ENCODE assay signal across 8 cellular contexts in the genomic region with DNA sequence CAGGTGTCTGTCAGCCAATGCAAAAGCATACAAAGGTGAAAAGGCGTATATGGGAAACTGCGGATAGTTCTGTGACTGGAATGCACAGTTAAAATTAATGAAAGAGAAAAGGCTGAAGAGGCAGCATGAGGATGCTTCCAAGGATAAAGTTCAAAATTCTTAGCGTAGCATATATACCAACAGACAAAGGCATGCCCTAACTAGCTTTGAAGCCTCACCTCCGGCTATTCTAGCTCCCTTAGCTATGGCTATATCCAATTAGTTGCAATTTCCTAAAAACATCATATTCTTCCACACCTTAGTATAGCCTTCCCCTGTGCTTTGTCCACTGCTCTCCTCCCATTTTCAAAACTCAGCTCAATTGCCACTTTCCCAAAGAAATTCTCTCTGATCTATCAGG. TPM values are rescaled to one million over a fixed set of nuclear protein-coding genes. Genes with fewer than 3 reads are reported as not detected.
A peak's percentile ranks its signal among the peaks of the same experiment; 100 is the strongest.
DNase-seq lines count a peak whose midpoint lies in the region; ATAC-seq, FAIRE-seq and TF ChIP-seq lines count a peak whose summit lies in the region.

No MANE protein-coding gene starts in this region.

- TF ChIP-seq CTCF in cardiac muscle cell (IDR thresholded peaks at IDR 0.05; ENCODE audit: low read depth, low read length) (no peak), K562 (IDR thresholded peaks at IDR 0.05 in 2 of 3, conservative IDR thresholded peaks at IDR 0.05 in 1 of 3; ENCODE audit: insufficient read depth in 2 of 3, low read depth in 1 of 3, low read length in 3 of 3) (no peak), upper lobe of right lung (IDR thresholded peaks at IDR 0.05) (no peak)

- H3K79me1 ChIP-seq in mesendoderm (ENCODE audit: low read length): peaks cover 11% of the 10 kb centered on the region

- DNase-seq in cardiac muscle cell (ENCODE audit: low read depth in 1 of 2, low spot score in 1 of 2): no peak
- no peak for DNase-seq in left cardiac atrium
- no peak for DNase-seq in K562 (ENCODE audit: extremely low read depth in 1 of 4, low spot score in 3 of 4)
- DNase-seq in mesendoderm: no peak
- no peak for DNase-seq in upper lobe of right lung
- no peak for DNase-seq in NCI-H2081 treated with DMSO at 0.1 percent for 48 hours (lab: John Stamatoyannopoulos, UW)
- DNase-seq in stimulated activated naive CD4-positive, alpha-beta T cell treated with Interleukin-2 at 50 U/mL for 16 hours (lab: John Stamatoyannopoulos, UW): no peak
- no peak for DNase-seq in stimulated activated CD4-positive, alpha-beta T cell treated with anti-CD3 and anti-CD28 coated beads, Interleukin-4, amount 100 ng/mL, for 1 hour

- no peak overlapping the region for H2BK120ac ChIP-seq in mesendoderm (ENCODE audit: low read depth, low read length)

- peaks cover 9% of the 10 kb centered on the region; the same call in 1 of the 2 replicates for H4K20me1 ChIP-seq in K562 (replicated peaks; ENCODE audit: control insufficient read depth, insufficient read depth, low read length)

- no peak overlapping the region for H4K5ac ChIP-seq in mesendoderm (ENCODE audit: low read length)

- H3K9ac ChIP-seq in K562 (ENCODE audit: insufficient read depth in 1 of 2, low read depth in 2 of 2, low read length in 2 of 2): peak overlapping the region; percentile 96
- H3K9ac ChIP-seq in mesendoderm (ENCODE audit: low read length): peak overlapping the region; percentile 98

- no TSS peak for BruUV-seq in K562 (replicated peaks; lab: Mats Ljungman, UMichigan)

- no peak overlapping the region for H2BK5ac ChIP-seq in mesendoderm (ENCODE audit: low read length)

- FAIRE-seq in K562 (lab: Jason Lieb, UNC): no peak

- peak overlapping the region; percentile 96 for H3K56ac ChIP-seq in mesendoderm (ENCODE audit: low read length)

- H3K4me3 ChIP-seq in cardiac muscle cell (peak overlapping the region; percentile 84), K562 (peak overlapping the region; percentile 97), mesendoderm (ENCODE audit: low read length) (no peak overlapping the region), upper lobe of right lung (peak overlapping the region; percentile 77)

- no peak overlapping the region for H2BK15ac ChIP-seq in mesendoderm (replicated peaks; ENCODE audit: low read depth)

- H2AFZ ChIP-seq in K562 (ENCODE audit: low read depth, low read length): no peak overlapping the region

- 56% methylated on average over 4 of the region's 4 CpGs for WGBS in K562 (ENCODE audit: insufficient coverage, low coverage, missing lambda C conversion rate)
- no CpG with 5 or more reads among the region's 4 CpGs for WGBS in mesendoderm (ENCODE audit: extremely low coverage, insufficient coverage, low lambda C conversion rate)

- H3K9me3 ChIP-seq in cardiac muscle cell (ENCODE audit: low read depth) (no peaks in the 10 kb centered on the region), K562 (replicated peaks; ENCODE audit: control insufficient read depth, insufficient read depth, low read depth, low read length) (no peaks in the 10 kb centered on the region), upper lobe of right lung (no peaks in the 10 kb centered on the region)

- H3K4me1 ChIP-seq in cardiac muscle cell (ENCODE audit: low read depth) (peaks cover 19% of the 10 kb centered on the region), K562 (replicated peaks in 1 of 2; ENCODE audit: control insufficient read depth in 2 of 2, insufficient read depth in 2 of 2, low read length in 2 of 2) (peaks cover 14 to 17% of the 10 kb centered on the region in 2 experiments; a peak in 4 of 5 replicates), mesendoderm (ENCODE audit: control insufficient read depth, low read depth, low read length) (no peaks in the 10 kb centered on the region), upper lobe of right lung (peaks cover 38% of the 10 kb centered on the region)

- H3K27me3 ChIP-seq in cardiac muscle cell: no peaks in the 10 kb centered on the region
- no peaks in the 10 kb centered on the region for H3K27me3 ChIP-seq in K562 (ENCODE audit: control insufficient read depth in 2 of 2, insufficient read depth in 2 of 2, low read length in 2 of 2)
- H3K27me3 ChIP-seq in mesendoderm (ENCODE audit: insufficient read depth, low read length, poor library complexity): no peaks in the 10 kb centered on the region
- no peaks in the 10 kb centered on the region for H3K27me3 ChIP-seq in upper lobe of right lung

- TF ChIP-seq POLR2A in K562 (conservative IDR thresholded peaks at IDR 0.05): no peak

- TF ChIP-seq RAD21 in K562 (CRISPR knock-in tag; conservative IDR thresholded peaks at IDR 0.05 in 1 of 2, IDR thresholded peaks at IDR 0.05 in 1 of 2): no peak

- peak overlapping the region; percentile 100 for H3K4me2 ChIP-seq in K562 (ENCODE audit: insufficient read depth, low read length)
- H3K4me2 ChIP-seq in mesendoderm (ENCODE audit: low read length): peak overlapping the region; percentile 95

- H3K79me2 ChIP-seq in K562 (ENCODE audit: control insufficient read depth, insufficient read depth, low read length) (peaks cover 95% of the 10 kb centered on the region), mesendoderm (ENCODE audit: control insufficient read depth, insufficient read depth, low read length) (peaks cover 57% of the 10 kb centered on the region)

- POLR2A ChIA-PET in K562 (lab: Yijun Ruan, JAX): interaction anchor here (1.4 to 5.3 kb wide), 3 partner anchors 9 to 122 kb away, joined by 4 to 64 read pairs (median 51); no protein-coding TSS in a partner anchor

- no peaks in the 10 kb centered on the region for H3K9me1 ChIP-seq in K562 (ENCODE audit: control insufficient read depth, insufficient read depth, low read length)

- H3K4ac ChIP-seq in mesendoderm (ENCODE audit: low read depth, low read length): no peak overlapping the region

- no peak overlapping the region for H2AK5ac ChIP-seq in mesendoderm (ENCODE audit: low read length)

- intact Hi-C loops in left cardiac atrium (cut with DNase I) (no loop called here), K562 (cut with micrococcal nuclease) (loop anchor here (2.0 kb wide), 1 partner anchor 31 kb away; no protein-coding TSS in a partner anchor), upper lobe of right lung (cut with DNase I) (no loop called here)

- ATAC-seq in left cardiac atrium: no peak
- no peak for ATAC-seq in K562
- ATAC-seq in upper lobe of right lung: no peak

- CTCF ChIA-PET in K562 (lab: Yijun Ruan, JAX; ENCODE audit: low intra/inter-chr PET ratio): no interaction called here

- H3K23ac ChIP-seq in mesendoderm (ENCODE audit: low read length): no peak overlapping the region

- H3K36me3 ChIP-seq in cardiac muscle cell (peaks cover 18% of the 10 kb centered on the region), K562 (ENCODE audit: control insufficient read depth, insufficient read depth, low read length) (peaks cover 72% of the 10 kb centered on the region), mesendoderm (ENCODE audit: control insufficient read depth, insufficient read depth, low read length) (peaks cover 3% of the 10 kb centered on the region), upper lobe of right lung (peaks cover 22% of the 10 kb centered on the region)

- H3K18ac ChIP-seq in mesendoderm (ENCODE audit: low read length): no peak overlapping the region

- in situ Hi-C loops in K562 (cut with MboI): no loop called here

- no peak overlapping the region for H4K8ac ChIP-seq in mesendoderm (ENCODE audit: low read depth, low read length)

- H3K27ac ChIP-seq in cardiac muscle cell (peak overlapping the region; percentile 95), K562 (ENCODE audit: extremely low read depth, low read depth, low read length) (peak overlapping the region; percentile 94), mesendoderm (ENCODE audit: low read depth, low read length) (no peak overlapping the region), upper lobe of right lung (peak overlapping the region; percentile 97)

- no peak for TF ChIP-seq EP300 in K562 (IDR thresholded peaks at IDR 0.05; ENCODE audit: low read length)

RNA-seq across cellular contexts. Expression of a gene that starts 1.4 kb away (rescaled TPM):
- 96.1 and 130 TPM in 2 replicates for total RNA-seq in cardiac muscle cell
- 153 and 202 TPM in 2 replicates for polyA plus RNA-seq in cardiac muscle cell
- total RNA-seq in left cardiac atrium: 10 to 100 TPM; 75.5 to 93.2 TPM
- 20.1 and 36.0 TPM in 2 replicates for total RNA-seq in K562 (2011; cell fraction: chromatin; rRNA removed; ENCODE audit: low replicate concordance)
- total RNA-seq in K562 (2011; cell fraction: nucleolus; rRNA removed): 20.0 and 23.6 TPM in 2 replicates
- total RNA-seq in K562 (2011; cell fraction: nucleoplasm; rRNA removed): 25.0 and 35.3 TPM in 2 replicates
- 105 and 109 TPM in 2 replicates for total RNA-seq in K562 (2014; rRNA removed)
- total RNA-seq in K562 (2014; rRNA removed; fragmentation: Illumina TruSeq; extraction: Trizol): 175 and 189 TPM in 2 replicates
- total RNA-seq in K562 (2015; rRNA removed; fragmentation: Illumina TruSeq; extraction: Trizol): 192 and 194 TPM in 2 replicates
- 137 and 138 TPM in 2 replicates for total RNA-seq in K562 (2021)
- 170 and 197 TPM in 2 replicates for polyA plus RNA-seq in K562 (2011; rRNA removed)
- polyA plus RNA-seq in K562 (2011; cell fraction: cytosol; rRNA removed): 36.7 and 57.5 TPM in 2 replicates
- polyA plus RNA-seq in K562 (2011; cell fraction: nucleus; rRNA removed): 29.8 and 37.5 TPM in 2 replicates
- 79.7 and 168 TPM in 2 replicates for polyA plus RNA-seq in K562 (2012)
- polyA plus RNA-seq in K562 (2014; fragmentation: Illumina TruSeq; extraction: Trizol): 175 and 213 TPM in 2 replicates
- polyA plus RNA-seq in K562 (2014; fragmentation: Nextera tagmentation; extraction: Ambion mirVana): 100 to 1,000 TPM; 164 to 359 TPM
- polyA plus RNA-seq in K562 (2014; rRNA removed): 161 and 171 TPM in 2 replicates
- 157 and 185 TPM in 2 replicates for polyA minus RNA-seq in K562 (2011; rRNA and poly(A)+ RNA removed)
- polyA minus RNA-seq in K562 (2011; cell fraction: cytosol; rRNA and poly(A)+ RNA removed): 58.8 and 127 TPM in 2 replicates
- 11.3 and 22.5 TPM in 2 replicates for polyA minus RNA-seq in K562 (2011; cell fraction: nucleus; rRNA and poly(A)+ RNA removed)
- polyA plus RNA-seq in mesendoderm (2013, experiment 1 of 2): 230 TPM
- 230 TPM for polyA plus RNA-seq in mesendoderm (2013, experiment 2 of 2)
- 125 TPM for total RNA-seq in upper lobe of right lung

RNA-seq across cellular contexts. Expression of a gene that starts 22.2 kb away (rescaled TPM):
- total RNA-seq in cardiac muscle cell (38.8 and 65.2 TPM in 2 replicates), left cardiac atrium (10 to 100 TPM; 13.4 to 15.6 TPM), K562 (2014; rRNA removed) (51.2 and 70.5 TPM in 2 replicates), K562 (2014; rRNA removed; fragmentation: Illumina TruSeq; extraction: Trizol) (68.9 and 72.5 TPM in 2 replicates), K562 (2015; rRNA removed; fragmentation: Illumina TruSeq; extraction: Trizol) (54.5 and 59.3 TPM in 2 replicates), K562 (2021) (46.2 and 49.2 TPM in 2 replicates), upper lobe of right lung (24.9 TPM)
- polyA plus RNA-seq in cardiac muscle cell (60.7 and 78.6 TPM in 2 replicates), K562 (2011; rRNA removed) (50.1 and 69.5 TPM in 2 replicates), K562 (2014; fragmentation: Illumina TruSeq; extraction: Trizol) (58.1 and 73.6 TPM in 2 replicates), K562 (2014; fragmentation: Nextera tagmentation; extraction: Ambion mirVana) (10 to 100 TPM; 81.9 to 92.4 TPM), K562 (2014; rRNA removed) (65.7 and 68.2 TPM in 2 replicates)
- 58.4 and 95.3 TPM in 2 replicates for total RNA-seq in K562 (2011; cell fraction: chromatin; rRNA removed; ENCODE audit: low replicate concordance)
- total RNA-seq in K562 (2011; cell fraction: nucleolus; rRNA removed): 47.5 and 55.4 TPM in 2 replicates
- 70.0 and 94.7 TPM in 2 replicates for total RNA-seq in K562 (2011; cell fraction: nucleoplasm; rRNA removed)
- polyA plus RNA-seq in K562 (2011; cell fraction: cytosol; rRNA removed): 25.0 and 40.2 TPM in 2 replicates
- polyA plus RNA-seq in K562 (2011; cell fraction: nucleus; rRNA removed): 48.7 and 57.1 TPM in 2 replicates
- polyA plus RNA-seq in K562 (2012): 40.8 and 49.4 TPM in 2 replicates
- polyA minus RNA-seq in K562 (2011; rRNA and poly(A)+ RNA removed): 46.6 and 58.5 TPM in 2 replicates
- 14.2 and 17.1 TPM in 2 replicates for polyA minus RNA-seq in K562 (2011; cell fraction: cytosol; rRNA and poly(A)+ RNA removed)
- 26.3 and 37.4 TPM in 2 replicates for polyA minus RNA-seq in K562 (2011; cell fraction: nucleus; rRNA and poly(A)+ RNA removed)
- polyA plus RNA-seq in mesendoderm (2013, experiment 1 of 2): 35.3 TPM
- polyA plus RNA-seq in mesendoderm (2013, experiment 2 of 2): 36.5 TPM

RNA-seq across cellular contexts. Expression of a gene that starts 52.8 kb away (rescaled TPM):
- total RNA-seq in cardiac muscle cell (16.4 and 17.6 TPM in 2 replicates), left cardiac atrium (10 to 100 TPM; 14.2 to 16.7 TPM), K562 (2014; rRNA removed) (16.0 and 17.0 TPM in 2 replicates), K562 (2014; rRNA removed; fragmentation: Illumina TruSeq; extraction: Trizol) (33.4 and 35.9 TPM in 2 replicates), K562 (2015; rRNA removed; fragmentation: Illumina TruSeq; extraction: Trizol) (27.6 and 28.2 TPM in 2 replicates), K562 (2021) (19.1 and 21.7 TPM in 2 replicates), upper lobe of right lung (19.2 TPM)
- polyA plus RNA-seq in cardiac muscle cell (16.4 and 25.0 TPM in 2 replicates), K562 (2011; rRNA removed) (15.3 and 20.7 TPM in 2 replicates), K562 (2014; fragmentation: Illumina TruSeq; extraction: Trizol) (16.6 and 17.9 TPM in 2 replicates), K562 (2014; fragmentation: Nextera tagmentation; extraction: Ambion mirVana) (10 to 100 TPM; 20.5 to 23.9 TPM), K562 (2014; rRNA removed) (13.2 and 15.0 TPM in 2 replicates)
- total RNA-seq in K562 (2011; cell fraction: chromatin; rRNA removed; ENCODE audit: low replicate concordance): 8.0 and 11.2 TPM in 2 replicates
- 5.5 and 6.1 TPM in 2 replicates for total RNA-seq in K562 (2011; cell fraction: nucleolus; rRNA removed)
- 10.1 and 13.2 TPM in 2 replicates for total RNA-seq in K562 (2011; cell fraction: nucleoplasm; rRNA removed)
- polyA plus RNA-seq in K562 (2011; cell fraction: cytosol; rRNA removed): 6.5 and 9.6 TPM in 2 replicates
- polyA plus RNA-seq in K562 (2011; cell fraction: nucleus; rRNA removed): 3.6 and 4.4 TPM in 2 replicates
- polyA plus RNA-seq in K562 (2012): 7.4 and 14.3 TPM in 2 replicates
- polyA minus RNA-seq in K562 (2011; rRNA and poly(A)+ RNA removed): 33.3 and 40.4 TPM in 2 replicates
- 10.6 and 16.2 TPM in 2 replicates for polyA minus RNA-seq in K562 (2011; cell fraction: cytosol; rRNA and poly(A)+ RNA removed)
- polyA minus RNA-seq in K562 (2011; cell fraction: nucleus; rRNA and poly(A)+ RNA removed): 3.2 and 6.1 TPM in 2 replicates
- 15.3 TPM for polyA plus RNA-seq in mesendoderm (2013, experiment 1 of 2)
- 15.4 TPM for polyA plus RNA-seq in mesendoderm (2013, experiment 2 of 2)
